ENCODE assay signal across 1 cellular context in genomic region chr4:92304636-92305035, GRCh38.
TF ChIP-seq lines count a peak whose summit lies in the region.

No MANE protein-coding gene starts in this region.

TF ChIP-seq in HepG2, 621 proteins besides CTCF, POLR2A, EP300 and RAD21 (continued from another document):
- TF ChIP-seq TFDP1 (CRISPR knock-in tag; IDR thresholded peaks at IDR 0.05; ENCODE audit: borderline replicate concordance): no peak
- TF ChIP-seq CHD4 (IDR thresholded peaks at IDR 0.05; ENCODE audit: borderline replicate concordance, low read length): no peak
- no peak for TF ChIP-seq ZMAT3 (CRISPR knock-in tag; conservative IDR thresholded peaks at IDR 0.05)
- TF ChIP-seq ZNF225 (CRISPR knock-in tag; IDR thresholded peaks at IDR 0.05): no peak
- TF ChIP-seq ZHX2 (IDR thresholded peaks at IDR 0.05; ENCODE audit: low read depth): no peak
- TF ChIP-seq ZHX2 (CRISPR knock-in tag; IDR thresholded peaks at IDR 0.05; ENCODE audit: borderline replicate concordance): no peak
- TF ChIP-seq PCBP2 (optimal IDR thresholded peaks at IDR 0.05; ENCODE audit: low read depth, low read length, poor library complexity, severe bottlenecking): no peak
- no peak for TF ChIP-seq CHD2 (IDR thresholded peaks at IDR 0.05; ENCODE audit: low read depth, low read length)
- no peak for TF ChIP-seq KLF11 (CRISPR knock-in tag; IDR thresholded peaks at IDR 0.05)
- TF ChIP-seq HMG20B (CRISPR knock-in tag; conservative IDR thresholded peaks at IDR 0.05): no peak
